In genomic region chr1:29171521-29171920, GRCh38 we compare ENCODE assay signal across 14 cellular contexts. TPM values are rescaled to one million over a fixed set of nuclear protein-coding genes. Genes with fewer than 3 reads are reported as not detected.
A peak's percentile ranks its signal among the peaks of the same experiment; 100 is the strongest.
DNase-seq lines count a peak whose midpoint lies in the region; ATAC-seq and TF ChIP-seq lines count a peak whose summit lies in the region.
"Had no signal": no experiment of that assay in that cellular context is flagged by ENCODE, and none has a peak within 500 bp of the region (broad histone marks: within the 10 kb centered on the region; RNA-seq: fewer than 3 reads in every experiment).

No MANE protein-coding gene starts in this region.

- POLR2A ChIA-PET in A673 (lab: Charles Lee; ENCODE audit: low non-redundant PET): interaction anchor here (0.6 to 1.0 kb wide), 2 partner anchors 12 to 389 kb away, joined by 3 to 8 read pairs; no protein-coding TSS in a partner anchor
- POLR2A ChIA-PET in WTC11 (lab: Charles Lee): interaction anchor here (0.6 to 1.9 kb wide), 3 partner anchors 10 to 461 kb away, joined by 3 to 5 read pairs (median 4); partner anchors contain the start of gene SRSF4
- POLR2A ChIA-PET in naive thymus-derived CD4-positive, alpha-beta T cell (lab: Charles Lee): interaction anchor here (2.9 kb wide), 1 partner anchor 10 kb away, joined by 13 read pairs; the partner anchor contains the start of gene SRSF4

- ATAC-seq in CD4-positive, CD25-positive, alpha-beta regulatory T cell (ENCODE audit: low read depth in 2 of 2): peak in 1 of 2 donors; percentile 50
- ATAC-seq in WTC11 (no peak), HG02763 (IDR thresholded peaks at IDR 0.05; ENCODE audit: unreplicated experiment) (no peak)
- no peak for ATAC-seq in naive thymus-derived CD4-positive, alpha-beta T cell

- H3K27me3 Mint-ChIP-seq in CD4-positive, CD25-positive, alpha-beta regulatory T cell: no peaks in the 10 kb centered on the region
- no peaks in the 10 kb centered on the region for H3K27me3 Mint-ChIP-seq in WTC11 (ENCODE audit: low read depth)
- H3K27me3 Mint-ChIP-seq in naive thymus-derived CD4-positive, alpha-beta T cell: no peaks in the 10 kb centered on the region

- peak overlapping the region in 2 of 3 donors; percentile 75 to 80 for H3K27ac Mint-ChIP-seq in CD4-positive, CD25-positive, alpha-beta regulatory T cell
- peak overlapping the region; percentile 90 for H3K27ac Mint-ChIP-seq in WTC11
- H3K27ac Mint-ChIP-seq in naive thymus-derived CD4-positive, alpha-beta T cell: peak overlapping the region in 3 of 9 donors; percentile 1 to 33 (median 9)

- H3K27ac ChIP-seq in A673 (ENCODE audit: low read depth, low read length, poor library complexity, severe bottlenecking): peak overlapping the region; percentile 34
- H3K27ac ChIP-seq in CD4-positive, CD25-positive, alpha-beta regulatory T cell (ENCODE audit: insufficient read depth, low read length, poor library complexity, severe bottlenecking): no peak overlapping the region
- no peak overlapping the region for H3K27ac ChIP-seq in naive thymus-derived CD4-positive, alpha-beta T cell (ENCODE audit: low read depth, low read length)
- H3K27ac ChIP-seq: pancreas, suprapubic skin had no signal

- H3K9me3 ChIP-seq in A673 (ENCODE audit: low read depth, low read length, poor library complexity, severe bottlenecking): no peaks in the 10 kb centered on the region
- no peaks in the 10 kb centered on the region for H3K9me3 ChIP-seq in CD4-positive, CD25-positive, alpha-beta regulatory T cell (ENCODE audit: control insufficient read depth in 2 of 2, low read length in 2 of 2)
- no peaks in the 10 kb centered on the region for H3K9me3 ChIP-seq in naive thymus-derived CD4-positive, alpha-beta T cell (ENCODE audit: control insufficient read depth in 2 of 3, low read length in 3 of 3)
- no peaks in the 10 kb centered on the region for H3K9me3 ChIP-seq in MG63
- H3K9me3 ChIP-seq: pancreas, suprapubic skin had no signal

- H3K36me3 Mint-ChIP-seq in CD4-positive, CD25-positive, alpha-beta regulatory T cell: peaks cover 17% of the 10 kb centered on the region
- H3K36me3 Mint-ChIP-seq in WTC11: peaks cover 28% of the 10 kb centered on the region
- H3K36me3 Mint-ChIP-seq in naive thymus-derived CD4-positive, alpha-beta T cell: peaks cover 0 to 32% (median 20%) of the 10 kb centered on the region in 5 donors

- H3K36me3 ChIP-seq in A673 (ENCODE audit: insufficient read depth, low read length, poor library complexity, severe bottlenecking): peaks cover 30% of the 10 kb centered on the region
- peaks cover 33% of the 10 kb centered on the region for H3K36me3 ChIP-seq in CD4-positive, CD25-positive, alpha-beta regulatory T cell (ENCODE audit: control insufficient read depth, insufficient read depth, low read length)
- H3K36me3 ChIP-seq in naive thymus-derived CD4-positive, alpha-beta T cell (ENCODE audit: control insufficient read depth in 2 of 3, insufficient read depth in 3 of 3, low read length in 3 of 3): peaks cover 0 to 15% (median 4%) of the 10 kb centered on the region in 3 experiments
- peaks cover 70% of the 10 kb centered on the region for H3K36me3 ChIP-seq in MG63

- BruUV-seq in A673 (replicated peaks; lab: Mats Ljungman, UMichigan): no TSS peak

- H3K4me1 Mint-ChIP-seq in CD4-positive, CD25-positive, alpha-beta regulatory T cell: peaks cover 52 to 69% (median 54%) of the 10 kb centered on the region in 4 donors
- peaks cover 56% of the 10 kb centered on the region for H3K4me1 Mint-ChIP-seq in WTC11
- peaks cover 47 to 78% (median 68%) of the 10 kb centered on the region in 7 donors for H3K4me1 Mint-ChIP-seq in naive thymus-derived CD4-positive, alpha-beta T cell

- intact Hi-C loops in A673 (cut with micrococcal nuclease; ENCODE audit: unreplicated experiment): no loop called here
- intact Hi-C loops in naive thymus-derived CD4-positive, alpha-beta T cell (cut with micrococcal nuclease): no loop called here

- H3K9me3 Mint-ChIP-seq in CD4-positive, CD25-positive, alpha-beta regulatory T cell: no peaks in the 10 kb centered on the region
- peaks cover 4% of the 10 kb centered on the region for H3K9me3 Mint-ChIP-seq in WTC11
- H3K9me3 Mint-ChIP-seq in naive thymus-derived CD4-positive, alpha-beta T cell: no peaks in the 10 kb centered on the region
- H3K9me3 Mint-ChIP-seq: CD14-positive monocyte had no signal

- H3K4me3 Mint-ChIP-seq in CD4-positive, CD25-positive, alpha-beta regulatory T cell: peak overlapping the region; percentile 38 to 58 (median 48)
- H3K4me3 Mint-ChIP-seq in WTC11: no peak overlapping the region
- H3K4me3 Mint-ChIP-seq in naive thymus-derived CD4-positive, alpha-beta T cell: peak overlapping the region in 9 of 10 donors; percentile 30 to 67 (median 57)
- H3K4me3 Mint-ChIP-seq: CD14-positive monocyte had no signal

- no peak for DNase-seq in A673 (ENCODE audit: low spot score)
- DNase-seq in CD4-positive, CD25-positive, alpha-beta regulatory T cell: peak in 1 of 3 donors; percentile 63
- no peak for DNase-seq in WTC11 (ENCODE audit: low spot score)
- DNase-seq in naive thymus-derived CD4-positive, alpha-beta T cell: peak in 1 of 9 donors; percentile 11
- no peak for DNase-seq in NCI-H146 treated with DMSO at 0.1 percent for 48 hours (lab: John Stamatoyannopoulos, UW; ENCODE audit: unreplicated experiment)
- no peak for DNase-seq in MG63
- DNase-seq: activated effector memory CD4-positive, alpha-beta T cell treated with Interleukin-2 at 50 U/mL for 16 hours; foreskin melanocyte; NCI-H187; NCI-H510A; pancreas had no signal

- H3K4me3 ChIP-seq in A673 (ENCODE audit: low read depth, low read length, poor library complexity, severe bottlenecking): no peak overlapping the region
- peak overlapping the region; percentile 64 for H3K4me3 ChIP-seq in CD4-positive, CD25-positive, alpha-beta regulatory T cell (ENCODE audit: low read depth, low read length)
- no peak overlapping the region for H3K4me3 ChIP-seq in naive thymus-derived CD4-positive, alpha-beta T cell (ENCODE audit: low read length)
- H3K4me3 ChIP-seq in MG63: no peak overlapping the region
- H3K4me3 ChIP-seq: pancreas, suprapubic skin had no signal

- TF ChIP-seq CTCF in A673 (conservative IDR thresholded peaks at IDR 0.05; ENCODE audit: low read depth, low read length): no peak
- TF ChIP-seq CTCF in WTC11 (IDR thresholded peaks at IDR 0.05): no peak

- peaks cover 45% of the 10 kb centered on the region for H3K4me1 ChIP-seq in A673 (ENCODE audit: insufficient read depth, low read length, poor library complexity, severe bottlenecking)
- peaks cover 45% of the 10 kb centered on the region for H3K4me1 ChIP-seq in CD4-positive, CD25-positive, alpha-beta regulatory T cell (ENCODE audit: control insufficient read depth, insufficient read depth, low read length, poor library complexity, severe bottlenecking)
- H3K4me1 ChIP-seq in naive thymus-derived CD4-positive, alpha-beta T cell (ENCODE audit: control insufficient read depth in 2 of 2, insufficient read depth in 2 of 2, low read length in 2 of 2): peaks cover 27 to 35% of the 10 kb centered on the region in 2 donors

- no peaks in the 10 kb centered on the region for H3K27me3 ChIP-seq in A673 (replicated peaks; ENCODE audit: insufficient read depth, low read depth, low read length, poor library complexity)
- no peaks in the 10 kb centered on the region for H3K27me3 ChIP-seq in CD4-positive, CD25-positive, alpha-beta regulatory T cell (ENCODE audit: control insufficient read depth, insufficient read depth, low read length)
- no peaks in the 10 kb centered on the region for H3K27me3 ChIP-seq in naive thymus-derived CD4-positive, alpha-beta T cell (ENCODE audit: control insufficient read depth in 2 of 2, insufficient read depth in 2 of 2, low read length in 2 of 2)
- no peaks in the 10 kb centered on the region; the same call in 1 of the 2 replicates for H3K27me3 ChIP-seq in MG63
- H3K27me3 ChIP-seq: pancreas, suprapubic skin had no signal

- CTCF ChIA-PET in A673 (lab: Charles Lee): interaction anchor here (0.6 kb wide), 1 partner anchor 287 kb away, joined by 6 read pairs; no protein-coding TSS in a partner anchor
- CTCF ChIA-PET in WTC11 (lab: Charles Lee): interaction anchor here (0.8 to 1.8 kb wide), 4 partner anchors 26 to 294 kb away, joined by 3 to 7 read pairs (median 4); no protein-coding TSS in a partner anchor
- CTCF ChIA-PET in naive thymus-derived CD4-positive, alpha-beta T cell (lab: Charles Lee): interaction anchor here (0.6 kb wide), 1 partner anchor 9 kb away, joined by 3 read pairs; no protein-coding TSS in a partner anchor

TF ChIP-seq in WTC11, 78 proteins besides CTCF, POLR2A, EP300 and RAD21 (continues in another document):
- no peak for TF ChIP-seq ZMAT4 (CRISPR knock-in tag; IDR thresholded peaks at IDR 0.05)

RNA-seq across cellular contexts. Expression of gene SRSF4, which starts 10.2 kb away (rescaled TPM):
- total RNA-seq in A673 (2021) (104 and 116 TPM in 2 replicates), WTC11 (2021) (93.8 to 99.9 TPM (median 94.7 TPM) in 3 replicates)
- total RNA-seq in CD4-positive, CD25-positive, alpha-beta regulatory T cell: 108 TPM
- 10 to 100 TPM; 87.2 to 95.0 (median 92.6) TPM for polyA plus RNA-seq in CD4-positive, CD25-positive, alpha-beta regulatory T cell
- total RNA-seq in naive thymus-derived CD4-positive, alpha-beta T cell: 100 to 1,000 TPM in 1 of 5 experiments, 10 to 100 TPM in 4; 77.6 to 110 (median 79.9) TPM
- 100 to 1,000 TPM in 1 of 2 donors, 10 to 100 TPM in 1; 76.1 to 123 TPM for polyA plus RNA-seq in naive thymus-derived CD4-positive, alpha-beta T cell
- total RNA-seq in MG63 (2014; rRNA removed; shearing (Covaris generic); ENCODE audit: low replicate concordance): 29.8 and 58.1 TPM in 2 replicates

RNA-seq across cellular contexts. Expression of gene TMEM200B, which starts 47.8 kb away (rescaled TPM):
- total RNA-seq in A673 (2021) (1.1 and 1.3 TPM in 2 replicates), WTC11 (2021) (19.1 to 22.6 TPM (median 22.1 TPM) in 3 replicates)
- total RNA-seq in CD4-positive, CD25-positive, alpha-beta regulatory T cell: not detected
- polyA plus RNA-seq in CD4-positive, CD25-positive, alpha-beta regulatory T cell: under 1 TPM in 1 of 4 donors, not detected in 3; 0.27 TPM
- not detected for total RNA-seq in naive thymus-derived CD4-positive, alpha-beta T cell
- not detected for polyA plus RNA-seq in naive thymus-derived CD4-positive, alpha-beta T cell
- total RNA-seq in MG63 (2014; rRNA removed; shearing (Covaris generic); ENCODE audit: low replicate concordance): 17.9 and 20.7 TPM in 2 replicates
- polyA plus RNA-seq: CD14-positive monocyte had no signal

RNA-seq across cellular contexts. Expression of gene MECR, which starts 59.2 kb away (rescaled TPM):
- total RNA-seq in A673 (2021) (39.0 and 39.3 TPM in 2 replicates), WTC11 (2021) (37.6 to 44.2 TPM (median 43.0 TPM) in 3 replicates)
- total RNA-seq in CD4-positive, CD25-positive, alpha-beta regulatory T cell: 11.6 TPM
- polyA plus RNA-seq in CD4-positive, CD25-positive, alpha-beta regulatory T cell: 10 to 100 TPM; 10.1 to 16.3 (median 13.2) TPM
- total RNA-seq in naive thymus-derived CD4-positive, alpha-beta T cell: 10 to 100 TPM in 4 of 5 experiments, 1 to 10 TPM in 1; 8.6 to 24.4 (median 16.8) TPM
- polyA plus RNA-seq in naive thymus-derived CD4-positive, alpha-beta T cell: 10 to 100 TPM; 18.3 to 20.5 TPM
- total RNA-seq in MG63 (2014; rRNA removed; shearing (Covaris generic); ENCODE audit: low replicate concordance): 12.9 and 26.5 TPM in 2 replicates
